Comparison of ENCODE assay signal across 2 cellular contexts in the genomic region with DNA sequence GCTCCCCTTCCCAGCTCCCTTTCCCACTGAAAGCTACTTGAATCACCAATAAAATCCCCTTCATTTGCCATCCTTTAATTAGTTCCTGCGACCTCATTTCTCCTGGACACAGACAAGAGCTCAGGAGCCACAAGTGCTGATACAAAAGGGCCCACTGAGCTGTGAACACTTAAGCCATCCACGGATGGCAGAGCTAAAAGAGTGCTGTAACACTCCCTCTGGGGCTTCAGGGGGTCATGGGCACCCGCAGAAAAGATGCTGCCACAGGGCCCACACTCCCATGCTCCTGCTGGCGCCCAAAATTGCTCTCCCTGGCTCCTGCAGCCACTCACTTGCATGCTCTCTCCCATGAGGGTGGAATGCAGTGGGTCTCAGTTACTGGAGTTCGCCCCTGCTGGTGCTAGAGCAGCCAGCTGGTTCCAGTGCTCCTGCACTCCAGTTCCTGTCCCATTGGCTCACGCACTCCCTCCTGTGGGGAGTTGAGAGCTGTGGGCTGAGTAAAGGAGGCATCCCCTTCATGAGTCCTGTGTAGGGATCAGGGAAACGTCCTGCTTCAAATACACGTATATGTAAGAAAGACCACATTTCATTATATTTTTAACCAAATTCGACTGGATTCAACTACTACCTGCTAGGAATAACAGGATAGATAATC.
TF ChIP-seq lines count a peak whose summit lies in the region.

No MANE protein-coding gene starts in this region.

TF ChIP-seq in SK-N-SH treated with all-trans-retinoic acid at 6 μM for 48 hours, 23 proteins besides CTCF, POLR2A, EP300 and RAD21 (continued from another document):
- TF ChIP-seq, protein P1, sequence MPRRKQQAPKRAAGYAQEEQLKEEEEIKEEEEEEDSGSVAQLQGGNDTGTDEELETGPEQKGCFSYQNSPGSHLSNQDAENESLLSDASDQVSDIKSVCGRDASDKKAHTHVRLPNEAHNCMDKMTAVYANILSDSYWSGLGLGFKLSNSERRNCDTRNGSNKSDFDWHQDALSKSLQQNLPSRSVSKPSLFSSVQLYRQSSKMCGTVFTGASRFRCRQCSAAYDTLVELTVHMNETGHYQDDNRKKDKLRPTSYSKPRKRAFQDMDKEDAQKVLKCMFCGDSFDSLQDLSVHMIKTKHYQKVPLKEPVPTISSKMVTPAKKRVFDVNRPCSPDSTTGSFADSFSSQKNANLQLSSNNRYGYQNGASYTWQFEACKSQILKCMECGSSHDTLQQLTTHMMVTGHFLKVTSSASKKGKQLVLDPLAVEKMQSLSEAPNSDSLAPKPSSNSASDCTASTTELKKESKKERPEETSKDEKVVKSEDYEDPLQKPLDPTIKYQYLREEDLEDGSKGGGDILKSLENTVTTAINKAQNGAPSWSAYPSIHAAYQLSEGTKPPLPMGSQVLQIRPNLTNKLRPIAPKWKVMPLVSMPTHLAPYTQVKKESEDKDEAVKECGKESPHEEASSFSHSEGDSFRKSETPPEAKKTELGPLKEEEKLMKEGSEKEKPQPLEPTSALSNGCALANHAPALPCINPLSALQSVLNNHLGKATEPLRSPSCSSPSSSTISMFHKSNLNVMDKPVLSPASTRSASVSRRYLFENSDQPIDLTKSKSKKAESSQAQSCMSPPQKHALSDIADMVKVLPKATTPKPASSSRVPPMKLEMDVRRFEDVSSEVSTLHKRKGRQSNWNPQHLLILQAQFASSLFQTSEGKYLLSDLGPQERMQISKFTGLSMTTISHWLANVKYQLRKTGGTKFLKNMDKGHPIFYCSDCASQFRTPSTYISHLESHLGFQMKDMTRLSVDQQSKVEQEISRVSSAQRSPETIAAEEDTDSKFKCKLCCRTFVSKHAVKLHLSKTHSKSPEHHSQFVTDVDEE (CRISPR knock-in tag; IDR thresholded peaks at IDR 0.05) = no peak
- TF ChIP-seq ZC3H10 (CRISPR knock-in tag; IDR thresholded peaks at IDR 0.05) (no peak), ZFP30 (CRISPR knock-in tag; IDR thresholded peaks at IDR 0.05) (no peak), ISL1 (CRISPR knock-in tag; IDR thresholded peaks at IDR 0.05) (no peak), CSDC2 (CRISPR knock-in tag; IDR thresholded peaks at IDR 0.05) (no peak), RARB (CRISPR knock-in tag; IDR thresholded peaks at IDR 0.05) (no peak)
- TF ChIP-seq, protein P2, sequence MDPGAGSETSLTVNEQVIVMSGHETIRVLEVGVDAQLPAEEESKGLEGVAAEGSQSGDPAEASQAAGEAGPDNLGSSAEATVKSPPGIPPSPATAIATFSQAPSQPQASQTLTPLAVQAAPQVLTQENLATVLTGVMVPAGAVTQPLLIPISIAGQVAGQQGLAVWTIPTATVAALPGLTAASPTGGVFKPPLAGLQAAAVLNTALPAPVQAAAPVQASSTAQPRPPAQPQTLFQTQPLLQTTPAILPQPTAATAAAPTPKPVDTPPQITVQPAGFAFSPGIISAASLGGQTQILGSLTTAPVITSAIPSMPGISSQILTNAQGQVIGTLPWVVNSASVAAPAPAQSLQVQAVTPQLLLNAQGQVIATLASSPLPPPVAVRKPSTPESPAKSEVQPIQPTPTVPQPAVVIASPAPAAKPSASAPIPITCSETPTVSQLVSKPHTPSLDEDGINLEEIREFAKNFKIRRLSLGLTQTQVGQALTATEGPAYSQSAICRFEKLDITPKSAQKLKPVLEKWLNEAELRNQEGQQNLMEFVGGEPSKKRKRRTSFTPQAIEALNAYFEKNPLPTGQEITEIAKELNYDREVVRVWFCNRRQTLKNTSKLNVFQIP (CRISPR knock-in tag; IDR thresholded peaks at IDR 0.05; ENCODE audit: borderline replicate concordance, low read depth) = no peak

TF ChIP-seq in GM12878, 131 proteins besides CTCF, POLR2A, EP300 and RAD21 (continued from another document):
- TF ChIP-seq, protein P3, sequence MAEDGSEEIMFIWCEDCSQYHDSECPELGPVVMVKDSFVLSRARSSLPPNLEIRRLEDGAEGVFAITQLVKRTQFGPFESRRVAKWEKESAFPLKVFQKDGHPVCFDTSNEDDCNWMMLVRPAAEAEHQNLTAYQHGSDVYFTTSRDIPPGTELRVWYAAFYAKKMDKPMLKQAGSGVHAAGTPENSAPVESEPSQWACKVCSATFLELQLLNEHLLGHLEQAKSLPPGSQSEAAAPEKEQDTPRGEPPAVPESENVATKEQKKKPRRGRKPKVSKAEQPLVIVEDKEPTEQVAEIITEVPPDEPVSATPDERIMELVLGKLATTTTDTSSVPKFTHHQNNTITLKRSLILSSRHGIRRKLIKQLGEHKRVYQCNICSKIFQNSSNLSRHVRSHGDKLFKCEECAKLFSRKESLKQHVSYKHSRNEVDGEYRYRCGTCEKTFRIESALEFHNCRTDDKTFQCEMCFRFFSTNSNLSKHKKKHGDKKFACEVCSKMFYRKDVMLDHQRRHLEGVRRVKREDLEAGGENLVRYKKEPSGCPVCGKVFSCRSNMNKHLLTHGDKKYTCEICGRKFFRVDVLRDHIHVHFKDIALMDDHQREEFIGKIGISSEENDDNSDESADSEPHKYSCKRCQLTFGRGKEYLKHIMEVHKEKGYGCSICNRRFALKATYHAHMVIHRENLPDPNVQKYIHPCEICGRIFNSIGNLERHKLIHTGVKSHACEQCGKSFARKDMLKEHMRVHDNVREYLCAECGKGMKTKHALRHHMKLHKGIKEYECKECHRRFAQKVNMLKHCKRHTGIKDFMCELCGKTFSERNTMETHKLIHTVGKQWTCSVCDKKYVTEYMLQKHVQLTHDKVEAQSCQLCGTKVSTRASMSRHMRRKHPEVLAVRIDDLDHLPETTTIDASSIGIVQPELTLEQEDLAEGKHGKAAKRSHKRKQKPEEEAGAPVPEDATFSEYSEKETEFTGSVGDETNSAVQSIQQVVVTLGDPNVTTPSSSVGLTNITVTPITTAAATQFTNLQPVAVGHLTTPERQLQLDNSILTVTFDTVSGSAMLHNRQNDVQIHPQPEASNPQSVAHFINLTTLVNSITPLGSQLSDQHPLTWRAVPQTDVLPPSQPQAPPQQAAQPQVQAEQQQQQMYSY (CRISPR knock-in tag; IDR thresholded peaks at IDR 0.05) = no peak
- no peak for TF ChIP-seq SREBF1 (IDR thresholded peaks at IDR 0.05; ENCODE audit: low read length)
- TF ChIP-seq, protein P4, sequence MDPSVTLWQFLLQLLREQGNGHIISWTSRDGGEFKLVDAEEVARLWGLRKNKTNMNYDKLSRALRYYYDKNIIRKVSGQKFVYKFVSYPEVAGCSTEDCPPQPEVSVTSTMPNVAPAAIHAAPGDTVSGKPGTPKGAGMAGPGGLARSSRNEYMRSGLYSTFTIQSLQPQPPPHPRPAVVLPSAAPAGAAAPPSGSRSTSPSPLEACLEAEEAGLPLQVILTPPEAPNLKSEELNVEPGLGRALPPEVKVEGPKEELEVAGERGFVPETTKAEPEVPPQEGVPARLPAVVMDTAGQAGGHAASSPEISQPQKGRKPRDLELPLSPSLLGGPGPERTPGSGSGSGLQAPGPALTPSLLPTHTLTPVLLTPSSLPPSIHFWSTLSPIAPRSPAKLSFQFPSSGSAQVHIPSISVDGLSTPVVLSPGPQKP (IDR thresholded peaks at IDR 0.05; ENCODE audit: low read depth, low read length) = no peak
- no peak for TF ChIP-seq RB1 (IDR thresholded peaks at IDR 0.05; ENCODE audit: borderline replicate concordance)
- no peak for TF ChIP-seq CHD2 (IDR thresholded peaks at IDR 0.05; ENCODE audit: borderline replicate concordance, low read depth, low read length)
- no peak for TF ChIP-seq CHD1 (IDR thresholded peaks at IDR 0.05; ENCODE audit: low read depth, low read length)
- TF ChIP-seq E4F1 (IDR thresholded peaks at IDR 0.05; ENCODE audit: borderline replicate concordance, partially characterized antibody) = no peak
